ENCODE assay signal across 20 cellular contexts in genomic region chrY:2949590-2950252, GRCh38. TPM values are rescaled to one million over a fixed set of nuclear protein-coding genes. Genes with fewer than 3 reads are reported as not detected.
DNase-seq lines count a peak whose midpoint lies in the region; ATAC-seq and TF ChIP-seq lines count a peak whose summit lies in the region.
"Had no signal": no experiment of that assay in that cellular context is flagged by ENCODE, and none has a peak within 500 bp of the region (broad histone marks: within the 10 kb centered on the region; RNA-seq: fewer than 3 reads in every experiment).

No MANE protein-coding gene starts in this region.

- H3K36me3 ChIP-seq in left ventricle myocardium inferior = no peaks in the 10 kb centered on the region
- H3K36me3 ChIP-seq: cardiac muscle cell, neutrophil had no signal

- H3K27ac ChIP-seq in left ventricle myocardium inferior (replicated peaks) = no peak overlapping the region
- H3K27ac ChIP-seq: cardiac muscle cell, neutrophil, SK-N-MC, VCaP had no signal

- no peak overlapping the region for H3K4me3 ChIP-seq in left ventricle myocardium inferior
- H3K4me3 ChIP-seq: cardiac muscle cell, SK-N-MC had no signal

- H3K9me3 ChIP-seq in left ventricle myocardium inferior (replicated peaks) = no peaks in the 10 kb centered on the region
- H3K9me3 ChIP-seq: neutrophil had no signal

- peak; percentile 79 to 85 for ATAC-seq in activated CD4-positive, CD25-positive, alpha-beta regulatory T cell treated with anti-CD3 and anti-CD28 coated beads, Interleukin-2, amount 50 U/mL, for 24 hours
- ATAC-seq in HG02623 (IDR thresholded peaks at IDR 0.05; ENCODE audit: unreplicated experiment) (peak; percentile 78), HG03521 (IDR thresholded peaks at IDR 0.05; ENCODE audit: unreplicated experiment) (peak; percentile 49), omental fat pad (ENCODE audit: low FRiP score) (no peak), Right ventricle myocardium inferior (no peak)

- no peak for DNase-seq in activated CD4-positive, CD25-positive, alpha-beta regulatory T cell treated with anti-CD3 and anti-CD28 coated beads, Interleukin-2, amount 50 U/mL, for 72 hours
- DNase-seq in stimulated activated CD4-positive, alpha-beta T cell treated with anti-CD3 and anti-CD28 coated beads, Interleukin-2, amount 100 ng/mL, for 4 hours (ENCODE audit: low read depth) = peak; percentile 29
- DNase-seq in omental fat pad (ENCODE audit: low spot score) = no peak
- no peak for DNase-seq in left ventricle myocardium inferior
- no peak for DNase-seq in Right ventricle myocardium inferior (ENCODE audit: missing footprints)
- DNase-seq: activated gamma-delta T cell treated with Interleukin-2 at 50 U/mL for 16 hours; CD8-positive, alpha-beta memory T cell; effector memory CD4-positive, alpha-beta T cell; foreskin fibroblast; GDM1; NCI-H2171 treated with DMSO at 0.1 percent for 48 hours; NK-92 treated with Interleukin-12 subunit alpha and Interleukin-12 subunit beta, amount 100 ng/mL, for 24 hours had no signal

- H3K27me3 ChIP-seq in left ventricle myocardium inferior (ENCODE audit: low read depth) = no peaks in the 10 kb centered on the region
- H3K27me3 ChIP-seq: cardiac muscle cell, neutrophil had no signal

- H3K4me1 ChIP-seq in left ventricle myocardium inferior = peaks cover 13% of the 10 kb centered on the region

- intact Hi-C loops in left ventricle myocardium inferior (cut with micrococcal nuclease) = no loop called here
- intact Hi-C loops in Right ventricle myocardium inferior (cut with DNase I) = no loop called here

- no peak for TF ChIP-seq CTCF in omental fat pad (IDR thresholded peaks at IDR 0.05)
- no peak for TF ChIP-seq CTCF in left ventricle myocardium inferior (IDR thresholded peaks at IDR 0.05; ENCODE audit: borderline replicate concordance)

RNA-seq across cellular contexts. Expression of gene ZFY, which starts 14.5 kb away (rescaled TPM):
- total RNA-seq in omental fat pad (10 to 100 TPM in 2 of 4 donors, not detected in 2; 17.9 to 21.6 TPM), left ventricle myocardium inferior (10.7 TPM), Right ventricle myocardium inferior (12.2 TPM)
- total RNA-seq: cardiac muscle cell, mesenteric fat pad had no signal

Comparison
In these comparisons a context has a peak if more than half of its experiments do, and no peak if none do; other contexts are left out.
1. ATAC-seq: peak in activated CD4-positive, CD25-positive, alpha-beta regulatory T cell treated with anti-CD3 and anti-CD28 coated beads, Interleukin-2, amount 50 U/mL, for 24 hours (2 of 2), HG02623 (single experiment) and HG03521 (single experiment); none in omental fat pad (single experiment) and Right ventricle myocardium inferior (single experiment).